Comparison of ENCODE assay signal across 11 cellular contexts in genomic region chr17:17096438-17097178, GRCh38. TPM values are rescaled to one million over a fixed set of nuclear protein-coding genes. Genes with fewer than 3 reads are reported as not detected.
DNase-seq lines count a peak whose midpoint lies in the region; ATAC-seq and TF ChIP-seq lines count a peak whose summit lies in the region.
"Had no signal": no experiment of that assay in that cellular context is flagged by ENCODE, and none has a peak within 500 bp of the region (broad histone marks: within the 10 kb centered on the region; RNA-seq: fewer than 3 reads in every experiment).

No MANE protein-coding gene starts in this region.

- CTCF ChIA-PET in HEK293T (lab: Yijun Ruan, JAX), result no interaction called here

- H3K4me1 ChIP-seq in skeletal muscle tissue (ENCODE audit: control insufficient read depth in 3 of 3, insufficient read depth in 3 of 3, low read length in 3 of 3), result peaks cover 60 to 85% (median 82%) of the 10 kb centered on the region in 3 donors

- no peaks in the 10 kb centered on the region for H3K9me3 ChIP-seq in skeletal muscle tissue (ENCODE audit: control insufficient read depth in 3 of 3, low read length in 3 of 3)

- H3K4me3 ChIP-seq in astrocyte of the spinal cord (ENCODE audit: low read depth, low read length) (no peak overlapping the region), skeletal muscle tissue (ENCODE audit: low read length in 3 of 3) (no peak overlapping the region)

- H3K9ac ChIP-seq in skeletal muscle tissue (ENCODE audit: low read depth in 1 of 3, low read length in 3 of 3), result peak overlapping the region; percentile 1 to 41 (median 32)

- POLR2A ChIA-PET in HEK293T (lab: Yijun Ruan, JAX), result no interaction called here

- in situ Hi-C loops in astrocyte of the spinal cord (cut with HindIII; ENCODE audit: low sequenced_read_pairs), result no loop called here

- TF ChIP-seq CTCF in astrocyte of the spinal cord (IDR thresholded peaks at IDR 0.05; ENCODE audit: low read depth, low read length), result no peak

- no peaks in the 10 kb centered on the region for H3K27me3 ChIP-seq in skeletal muscle tissue (ENCODE audit: control insufficient read depth in 3 of 3, insufficient read depth in 3 of 3, low read length in 3 of 3)

- H3K36me3 ChIP-seq in skeletal muscle tissue (ENCODE audit: control insufficient read depth in 3 of 3, insufficient read depth in 3 of 3, low read length in 3 of 3), result peaks cover 0 to 3% (median 0%) of the 10 kb centered on the region in 3 donors

- H3K27ac ChIP-seq in skeletal muscle tissue (ENCODE audit: low read depth, low read length), result peak overlapping the region; percentile 42

- DNase-seq in EH (ENCODE audit: low read depth) (peak; percentile 44), astrocyte of the spinal cord (ENCODE audit: low read depth, low spot score) (peak; percentile 39), hepatic stellate cell (ENCODE audit: low spot score) (peak; percentile 71), NCI-H774 (lab: John Stamatoyannopoulos, UW) (no peak), HEK293T (ENCODE audit: extremely low spot score) (no peak)
- DNase-seq: activated T-cell treated with anti-CD3 and anti-CD28 coated beads, Interleukin-2, amount 50 U/mL, for 1 hour; naive B cell; NCI-H524 treated with DMSO at 0.1 percent for 48 hours had no signal

- ATAC-seq in HG03457 (IDR thresholded peaks at IDR 0.05; ENCODE audit: unreplicated experiment) (no peak), HG02588 (IDR thresholded peaks at IDR 0.05; ENCODE audit: unreplicated experiment) (no peak)

TF ChIP-seq in HEK293T, 16 proteins besides CTCF, POLR2A, EP300 and RAD21:
- TF ChIP-seq BHLHE40 (IDR thresholded peaks at IDR 0.05; ENCODE audit: borderline replicate concordance), result no peak

RNA-seq across cellular contexts. Expression of gene MPRIP, which starts 54.4 kb away (rescaled TPM):
- 79.3 TPM for total RNA-seq in skeletal muscle tissue

Comparison
In these comparisons a context has a peak if more than half of its experiments do, and no peak if none do; other contexts are left out.
1. DNase-seq: peak in EH (single experiment), astrocyte of the spinal cord (single experiment) and hepatic stellate cell (single experiment); none in NCI-H774 (single experiment) and HEK293T (single experiment).